8 cellular contexts compared by ENCODE assay signal in genomic region chr11:111603633-111604130, GRCh38. TPM values are rescaled to one million over a fixed set of nuclear protein-coding genes. Genes with fewer than 3 reads are reported as not detected.
DNase-seq lines count a peak whose midpoint lies in the region; ATAC-seq, FAIRE-seq and TF ChIP-seq lines count a peak whose summit lies in the region.

No MANE protein-coding gene starts in this region.

- H3K79me2 ChIP-seq in GM12878 (ENCODE audit: control insufficient read depth, insufficient read depth, low read length), result peaks cover 37% of the 10 kb centered on the region

- H3K4me2 ChIP-seq in GM12878 (ENCODE audit: control insufficient read depth, insufficient read depth), result peak overlapping the region; percentile 95

- peak overlapping the region; percentile 51 for H2AFZ ChIP-seq in GM12878 (ENCODE audit: control insufficient read depth, low read depth, low read length)

- peaks cover 30% of the 10 kb centered on the region for H3K4me1 Mint-ChIP-seq in activated naive CD4-positive, alpha-beta T cell treated with anti-CD3 and anti-CD28 coated beads, Interleukin-2, amount 50 U/mL, for 24 hours

- H3K27me3 Mint-ChIP-seq in activated naive CD4-positive, alpha-beta T cell treated with anti-CD3 and anti-CD28 coated beads, Interleukin-2, amount 50 U/mL, for 24 hours, result no peaks in the 10 kb centered on the region

- DNase-seq in activated naive CD4-positive, alpha-beta T cell treated with Interleukin-2 at 50 U/mL for 16 hours, result no peak
- DNase-seq in GM12878 (ENCODE audit: low read depth, low spot score) (no peak), lung (ENCODE audit: low spot score) (no peak), upper lobe of right lung (no peak)
- no peak for DNase-seq in stimulated activated CD4-positive, alpha-beta T cell treated with anti-CD3 and anti-CD28 coated beads, Interleukin-4, amount 100 ng/mL, for 24 hours
- no peak for DNase-seq in activated CD4-positive, alpha-beta T cell treated with anti-CD3 and anti-CD28 coated beads for 48 hours

- 3% methylated on average over 7 of the region's 7 CpGs for WGBS in GM12878 (ENCODE audit: insufficient coverage, insufficient replicate concordance, low lambda C conversion rate, missing lambda C conversion rate)
- 7 to 9% methylated on average over 7 of the region's 7 CpGs for WGBS in lung, 2 donors

- intact Hi-C loops in GM12878 (cut with micrococcal nuclease; ENCODE audit: unreplicated experiment) (loop anchor here (2.0 to 10.0 kb wide), 4 partner anchors 93 to 381 kb away; partner anchors contain the start of gene PPP2R1B), upper lobe of right lung (cut with DNase I) (loop anchor here (5.0 kb wide), 1 partner anchor 174 kb away; no protein-coding TSS in a partner anchor)

- H4K20me1 ChIP-seq in GM12878 (ENCODE audit: control insufficient read depth, insufficient read depth), result no peaks in the 10 kb centered on the region

- H3K27ac ChIP-seq in GM12878 (ENCODE audit: control insufficient read depth, insufficient read depth), result peak overlapping the region; percentile 20; the same call in 1 of the 2 replicates
- peak overlapping the region in 1 of 2 donors; percentile 99 for H3K27ac ChIP-seq in lung (ENCODE audit: low read depth in 1 of 2, low read length in 1 of 2)
- H3K27ac ChIP-seq in upper lobe of right lung, result peak overlapping the region; percentile 94

- POLR2A ChIA-PET in GM12878 (lab: Charles Lee), result interaction anchor here (1.0 to 2.8 kb wide), 9 partner anchors 17 to 239 kb away, joined by 3 to 36 read pairs (median 4); partner anchors contain the start of gene PPP2R1B

- TF ChIP-seq EP300 in GM12878 (IDR thresholded peaks at IDR 0.05; ENCODE audit: borderline replicate concordance in 1 of 2, control insufficient read depth in 1 of 2, low read depth in 2 of 2, low read length in 2 of 2), result no peak

- H3K36me3 Mint-ChIP-seq in activated naive CD4-positive, alpha-beta T cell treated with anti-CD3 and anti-CD28 coated beads, Interleukin-2, amount 50 U/mL, for 24 hours, result no peaks in the 10 kb centered on the region

- H3K4me3 ChIP-seq in GM12878 (peak overlapping the region; percentile 93), lung (peak overlapping the region; percentile 95), upper lobe of right lung (peak overlapping the region; percentile 84)

- H3K9me3 Mint-ChIP-seq in activated naive CD4-positive, alpha-beta T cell treated with anti-CD3 and anti-CD28 coated beads, Interleukin-2, amount 50 U/mL, for 24 hours, result no peaks in the 10 kb centered on the region

- no peak for FAIRE-seq in GM12878 (lab: Jason Lieb, UNC)

- BruUV-seq in GM12878 (replicated peaks; lab: Mats Ljungman, UMichigan), result no TSS peak

- H3K36me3 ChIP-seq in GM12878 (ENCODE audit: control insufficient read depth in 2 of 2, insufficient read depth in 2 of 2, low read length in 1 of 2) (no peaks in the 10 kb centered on the region), lung (ENCODE audit: control insufficient read depth in 2 of 2, insufficient read depth in 2 of 2, low read length in 2 of 2) (no peaks in the 10 kb centered on the region), upper lobe of right lung (no peaks in the 10 kb centered on the region)

- no peak for TF ChIP-seq RAD21 in GM12878 (IDR thresholded peaks at IDR 0.05; ENCODE audit: insufficient read depth, low read depth, low read length)

- TF ChIP-seq POLR2A in GM12878 (IDR thresholded peaks at IDR 0.05; ENCODE audit: low read depth, low read length), result no peak

- H3K27ac Mint-ChIP-seq in activated naive CD4-positive, alpha-beta T cell treated with anti-CD3 and anti-CD28 coated beads, Interleukin-2, amount 50 U/mL, for 24 hours, result peak overlapping the region; percentile 43

- ATAC-seq in GM12878 (no peak), lung (ENCODE audit: insufficient read depth, low FRiP score) (no peak), upper lobe of right lung (no peak), HG02588 (IDR thresholded peaks at IDR 0.05; ENCODE audit: unreplicated experiment) (no peak)

- TF ChIP-seq CTCF in GM12878 (IDR thresholded peaks at IDR 0.05 in 2 of 3, conservative IDR thresholded peaks at IDR 0.05 in 1 of 3; ENCODE audit: control insufficient read depth in 2 of 3, extremely low read depth in 1 of 3, insufficient read depth in 1 of 3, low read depth in 3 of 3, low read length in 3 of 3) (no peak), lung (IDR thresholded peaks at IDR 0.05; ENCODE audit: control extremely low read depth, extremely low read depth) (no peak), upper lobe of right lung (IDR thresholded peaks at IDR 0.05) (no peak)

- no peaks in the 10 kb centered on the region; the same call in 2 of the 3 replicates for H3K9me3 ChIP-seq in GM12878 (replicated peaks; ENCODE audit: control insufficient read depth, insufficient read depth, low read length)
- H3K9me3 ChIP-seq in lung (ENCODE audit: control insufficient read depth in 2 of 2, insufficient read depth in 1 of 2, low read length in 1 of 2), result no peaks in the 10 kb centered on the region
- H3K9me3 ChIP-seq in upper lobe of right lung, result no peaks in the 10 kb centered on the region

- H3K4me1 ChIP-seq in GM12878 (ENCODE audit: control insufficient read depth, insufficient read depth, low read length), result peaks cover 13% of the 10 kb centered on the region
- peaks cover 0 to 3% of the 10 kb centered on the region in 2 donors for H3K4me1 ChIP-seq in lung (ENCODE audit: control insufficient read depth in 2 of 2, insufficient read depth in 2 of 2, low read length in 2 of 2)
- H3K4me1 ChIP-seq in upper lobe of right lung, result peaks cover 35% of the 10 kb centered on the region

- H3K27me3 ChIP-seq in GM12878 (replicated peaks in 1 of 2; ENCODE audit: control insufficient read depth in 2 of 2, insufficient read depth in 2 of 2, low read length in 1 of 2), result no peaks in the 10 kb centered on the region
- no peaks in the 10 kb centered on the region for H3K27me3 ChIP-seq in lung (ENCODE audit: control insufficient read depth, insufficient read depth)
- no peaks in the 10 kb centered on the region for H3K27me3 ChIP-seq in upper lobe of right lung

- CTCF ChIA-PET in GM12878 (lab: Yijun Ruan, JAX), result interaction anchor here (0.5 to 7.1 kb wide), 47 partner anchors 9 to 323 kb away, joined by 3 to 174 read pairs (median 5); partner anchors contain the start of genes ALG9 and PPP2R1B

- in situ Hi-C loops in GM12878 (cut with MboI), result loop anchor here (5.0 kb wide), 2 partner anchors 174 to 239 kb away; no protein-coding TSS in a partner anchor

- RAD21 ChIA-PET in GM12878 (lab: Charles Lee; ENCODE audit: unreplicated experiment), result interaction anchor here (0.6 to 5.3 kb wide), 27 partner anchors 17 to 267 kb away, joined by 3 to 90 read pairs (median 5); partner anchors contain the start of gene PPP2R1B

- SMC1A ChIA-PET in GM12878 (lab: Charles Lee; ENCODE audit: uncharacterized antibody, unreplicated experiment), result interaction anchor here (0.6 to 3.0 kb wide), 34 partner anchors 10 to 252 kb away, joined by 3 to 74 read pairs (median 4); partner anchors contain the start of gene PPP2R1B

- H3K9ac ChIP-seq in GM12878 (ENCODE audit: control insufficient read depth, insufficient read depth, low read length), result peak overlapping the region; percentile 30

- peak overlapping the region; percentile 95 for H3K4me3 Mint-ChIP-seq in activated naive CD4-positive, alpha-beta T cell treated with anti-CD3 and anti-CD28 coated beads, Interleukin-2, amount 50 U/mL, for 24 hours

TF ChIP-seq in GM12878, 131 proteins besides CTCF, POLR2A, EP300 and RAD21:
- TF ChIP-seq SMAD5 (IDR thresholded peaks at IDR 0.05; ENCODE audit: low read depth) (no peak), CREM (IDR thresholded peaks at IDR 0.05; ENCODE audit: low read depth) (no peak), ZNF622 (IDR thresholded peaks at IDR 0.05) (no peak), NR2C1 (IDR thresholded peaks at IDR 0.05) (no peak), GABPA (IDR thresholded peaks at IDR 0.05; ENCODE audit: low read depth) (no peak), RUNX3 (IDR thresholded peaks at IDR 0.05; ENCODE audit: low read length) (no peak), MXI1 (IDR thresholded peaks at IDR 0.05; ENCODE audit: low read depth, low read length) (no peak), MYB (IDR thresholded peaks at IDR 0.05; ENCODE audit: borderline replicate concordance, low read depth, low read length) (no peak), KAT2A (conservative IDR thresholded peaks at IDR 0.05; ENCODE audit: control insufficient read depth, low read depth, low read length) (no peak), ZBED1 (IDR thresholded peaks at IDR 0.05; ENCODE audit: borderline replicate concordance) (no peak), ESRRA (IDR thresholded peaks at IDR 0.05; ENCODE audit: low read length) (no peak), NR2F1 (conservative IDR thresholded peaks at IDR 0.05) (no peak), POLR2AphosphoS2 (IDR thresholded peaks at IDR 0.05; ENCODE audit: low read depth, low read length) (no peak)
TF ChIP-seq in GM12878: peak in this region for 0.

RNA-seq across cellular contexts. Expression of gene SIK2, which starts 1.4 kb away (rescaled TPM):
- 10.2 and 10.8 TPM in 2 replicates for total RNA-seq in GM12878 (2013; cell fraction: nucleolus; rRNA removed)
- 4.7 TPM in 2 replicates for total RNA-seq in GM12878 (2014; rRNA removed)
- 3.5 and 3.7 TPM in 2 replicates for total RNA-seq in GM12878 (2014; rRNA removed; fragmentation: Illumina TruSeq; extraction: Trizol)
- total RNA-seq in GM12878 (2021), result 9.1 and 12.1 TPM in 2 replicates
- polyA plus RNA-seq in GM12878 (2011; ENCODE audit: low read depth), result 3.4 TPM
- polyA plus RNA-seq in GM12878 (2011; rRNA removed), result 5.3 and 14.2 TPM in 2 replicates
- polyA plus RNA-seq in GM12878 (2011; cell fraction: cytosol; rRNA removed), result 6.9 and 11.5 TPM in 2 replicates
- 9.7 and 12.5 TPM in 2 replicates for polyA plus RNA-seq in GM12878 (2011; cell fraction: nucleus; rRNA removed)
- 4.9 and 5.9 TPM in 2 replicates for polyA plus RNA-seq in GM12878 (2012)
- polyA plus RNA-seq in GM12878 (2014; fragmentation: Illumina TruSeq; extraction: Trizol), result 5.1 and 9.1 TPM in 2 replicates
- polyA plus RNA-seq in GM12878 (2014; fragmentation: Nextera tagmentation; extraction: Ambion mirVana), result 1 to 10 TPM in 1 of 2 experiments, under 1 TPM in 1; 0.97 to 1.1 TPM
- 4.2 TPM in 2 replicates for polyA plus RNA-seq in GM12878 (2014; rRNA removed)
- 1 to 10 TPM; 4.0 to 5.5 TPM for polyA plus RNA-seq in GM12878 (2016; fragmentation: Nextera tagmentation; extraction: Ambion mirVana)
- 9.8 and 15.1 TPM in 2 replicates for polyA minus RNA-seq in GM12878 (2011; rRNA and poly(A)+ RNA removed)
- 3.5 and 4.2 TPM in 2 replicates for polyA minus RNA-seq in GM12878 (2011; cell fraction: cytosol; rRNA and poly(A)+ RNA removed)
- polyA minus RNA-seq in GM12878 (2011; cell fraction: nucleus; rRNA and poly(A)+ RNA removed), result 4.7 and 7.8 TPM in 2 replicates
- total RNA-seq in lung, result 10 to 100 TPM; 26.8 to 31.8 TPM
- polyA plus RNA-seq in lung, result 1 to 10 TPM; 7.2 to 7.8 TPM
- total RNA-seq in upper lobe of right lung, result 32.6 TPM
